Comparison of ENCODE assay signal across 8 cellular contexts in genomic region chr12:66066071-66066928, GRCh38.
DNase-seq lines count a peak whose midpoint lies in the region; ATAC-seq, FAIRE-seq and TF ChIP-seq lines count a peak whose summit lies in the region.

No MANE protein-coding gene starts in this region.

- DNase-seq in GM23248 (peak; percentile 13), LoVo (ENCODE audit: low spot score) (peak; percentile 51), astrocyte of the hippocampus (ENCODE audit: low read depth, low spot score) (peak; percentile 88), caudate nucleus (lab: John Stamatoyannopoulos, UW) (no peak), pancreas (no peak), body of pancreas (no peak)
- DNase-seq in activated CD4-positive, alpha-beta T cell treated with anti-CD3 and anti-CD28 coated beads, Interleukin-2, amount 10 ng/mL, durations not matched to agents 24 days and 14 days: no peak

- H3K4me3 ChIP-seq in GM23248: no peak overlapping the region
- no peak overlapping the region for H3K4me3 ChIP-seq in pancreas
- H3K4me3 ChIP-seq in body of pancreas: no peak overlapping the region

- in situ Hi-C loops in GM23248 (cut with MboI): no loop called here

- H3K27me3 ChIP-seq in GM23248 (replicated peaks; ENCODE audit: insufficient read depth): no peaks in the 10 kb centered on the region
- no peaks in the 10 kb centered on the region for H3K27me3 ChIP-seq in pancreas
- no peaks in the 10 kb centered on the region for H3K27me3 ChIP-seq in body of pancreas

- ATAC-seq in GM18498 (IDR thresholded peaks at IDR 0.05; ENCODE audit: unreplicated experiment): peak; percentile 87
- no peak for ATAC-seq in pancreas
- no peak for ATAC-seq in body of pancreas

- no peak overlapping the region for H3K27ac Mint-ChIP-seq in activated CD4-positive, alpha-beta T cell treated with anti-CD3 and anti-CD28 coated beads, Interleukin-2, amount 10 ng/mL, durations not matched to agents 24 days and 14 days

- H3K36me3 ChIP-seq in GM23248 (ENCODE audit: low read depth): no peaks in the 10 kb centered on the region
- no peaks in the 10 kb centered on the region for H3K36me3 ChIP-seq in pancreas
- H3K36me3 ChIP-seq in body of pancreas (replicated peaks in 1 of 2; ENCODE audit: insufficient read depth in 1 of 2, low read depth in 2 of 2): no peaks in the 10 kb centered on the region

- no peak for TF ChIP-seq POLR2A in body of pancreas (IDR thresholded peaks at IDR 0.05)

- peaks cover 2% of the 10 kb centered on the region for H3K4me1 Mint-ChIP-seq in activated CD4-positive, alpha-beta T cell treated with anti-CD3 and anti-CD28 coated beads, Interleukin-2, amount 10 ng/mL, durations not matched to agents 24 days and 14 days

- H3K79me2 ChIP-seq in GM23248 (ENCODE audit: insufficient read depth): no peaks in the 10 kb centered on the region

- H3K9me2 ChIP-seq in GM23248 (ENCODE audit: insufficient read depth): no peaks in the 10 kb centered on the region

- peak overlapping the region; percentile 0; the same call in 1 of the 2 replicates for H2AFZ ChIP-seq in GM23248

- FAIRE-seq in pancreas (lab: Jason Lieb, UNC): no peak

- peaks cover 38% of the 10 kb centered on the region for H3K4me1 ChIP-seq in GM23248 (ENCODE audit: insufficient read depth)
- no peaks in the 10 kb centered on the region for H3K4me1 ChIP-seq in pancreas
- H3K4me1 ChIP-seq in body of pancreas: no peaks in the 10 kb centered on the region

- no peaks in the 10 kb centered on the region for H3K9me3 Mint-ChIP-seq in activated CD4-positive, alpha-beta T cell treated with anti-CD3 and anti-CD28 coated beads, Interleukin-2, amount 10 ng/mL, durations not matched to agents 24 days and 14 days

- H3K4me2 ChIP-seq in GM23248 (ENCODE audit: unreplicated experiment): peak overlapping the region; percentile 46

- H4K20me1 ChIP-seq in GM23248 (ENCODE audit: insufficient read depth): no peaks in the 10 kb centered on the region

- H3K27ac ChIP-seq in GM23248 (no peak overlapping the region), caudate nucleus (ENCODE audit: low read depth, low read length) (no peak overlapping the region), pancreas (no peak overlapping the region), body of pancreas (no peak overlapping the region)

- H3K27me3 Mint-ChIP-seq in activated CD4-positive, alpha-beta T cell treated with anti-CD3 and anti-CD28 coated beads, Interleukin-2, amount 10 ng/mL, durations not matched to agents 24 days and 14 days: peaks cover 27% of the 10 kb centered on the region

- no peak for TF ChIP-seq CTCF in pancreas (IDR thresholded peaks at IDR 0.05)
- no peak for TF ChIP-seq CTCF in body of pancreas (IDR thresholded peaks at IDR 0.05)

- peaks cover 22% of the 10 kb centered on the region for H3F3A ChIP-seq in GM23248 (ENCODE audit: insufficient read depth)

- no peak overlapping the region for H3K4me3 Mint-ChIP-seq in activated CD4-positive, alpha-beta T cell treated with anti-CD3 and anti-CD28 coated beads, Interleukin-2, amount 10 ng/mL, durations not matched to agents 24 days and 14 days

- no peak overlapping the region for H3K9ac ChIP-seq in GM23248

- H3K9me3 ChIP-seq in GM23248 (ENCODE audit: low read depth) (no peaks in the 10 kb centered on the region), pancreas (no peaks in the 10 kb centered on the region), body of pancreas (no peaks in the 10 kb centered on the region)

- WGBS in GM23248 (ENCODE audit: low coverage in 1 of 2, low lambda C conversion rate in 2 of 2, missing lambda C conversion rate in 2 of 2), 2 experiments: 54 to 58% methylated on average over 7 of the region's 7 CpGs
- WGBS in pancreas, 2 donors: 39 to 41% methylated on average over 7 of the region's 7 CpGs
- WGBS in body of pancreas, 2 donors: 24 to 39% methylated on average over 7 of the region's 7 CpGs

- H3K36me3 Mint-ChIP-seq in activated CD4-positive, alpha-beta T cell treated with anti-CD3 and anti-CD28 coated beads, Interleukin-2, amount 10 ng/mL, durations not matched to agents 24 days and 14 days (ENCODE audit: low read depth): no peaks in the 10 kb centered on the region

- intact Hi-C loops in activated CD4-positive, alpha-beta T cell treated with anti-CD3 and anti-CD28 coated beads, Interleukin-2, amount 10 ng/mL, durations not matched to agents 24 days and 14 days (cut with micrococcal nuclease): no loop called here
- intact Hi-C loops in pancreas (cut with DNase I): no loop called here
- intact Hi-C loops in body of pancreas (cut with DNase I): no loop called here

Comparison
In these comparisons a context has a peak if more than half of its experiments do, and no peak if none do; other contexts are left out.
1. DNase-seq: peak in GM23248 (single experiment), LoVo (single experiment) and astrocyte of the hippocampus (single experiment); none in caudate nucleus (0 of 61), activated CD4-positive, alpha-beta T cell treated with anti-CD3 and anti-CD28 coated beads, Interleukin-2, amount 10 ng/mL, durations not matched to agents 24 days and 14 days (single experiment), pancreas (0 of 6) and body of pancreas (0 of 4).